In genomic region chr12:49187184-49187583, GRCh38 we compare ENCODE assay signal across 1 cellular context.
TF ChIP-seq lines count a peak whose summit lies in the region.

No MANE protein-coding gene starts in this region.

TF ChIP-seq in endothelial cell of umbilical vein, 7 proteins besides CTCF, POLR2A, EP300 and RAD21:
- TF ChIP-seq MAX (IDR thresholded peaks at IDR 0.05; ENCODE audit: insufficient read depth, insufficient read length) = no peak
- no peak for TF ChIP-seq GATA2 (IDR thresholded peaks at IDR 0.05; ENCODE audit: insufficient read depth, insufficient read length, low read depth, low read length)
- no peak for TF ChIP-seq FOS (IDR thresholded peaks at IDR 0.05; ENCODE audit: borderline replicate concordance, insufficient read depth, low read length)
- TF ChIP-seq POLR2AphosphoS5 (IDR thresholded peaks at IDR 0.05; ENCODE audit: insufficient read depth, low read depth, low read length) = no peak
- no peak for TF ChIP-seq MYC (IDR thresholded peaks at IDR 0.05; ENCODE audit: low read depth, low read length)
- no peak for TF ChIP-seq EZH2 (IDR thresholded peaks at IDR 0.05; ENCODE audit: borderline replicate concordance, low read depth, low read length, severe bottlenecking)
- no peak for TF ChIP-seq JUN (IDR thresholded peaks at IDR 0.05; ENCODE audit: borderline replicate concordance, insufficient read depth, insufficient read length, low read depth)
